Comparison of ENCODE assay signal across 13 cellular contexts in genomic region chr12:127656261-127656660, GRCh38.
DNase-seq lines count a peak whose midpoint lies in the region; TF ChIP-seq lines count a peak whose summit lies in the region.
"Had no signal": no experiment of that assay in that cellular context is flagged by ENCODE, and none has a peak within 500 bp of the region (broad histone marks: within the 10 kb centered on the region; RNA-seq: fewer than 3 reads in every experiment).

No MANE protein-coding gene starts in this region.

- TF ChIP-seq CTCF in HFFc6 (IDR thresholded peaks at IDR 0.05): no peak
- TF ChIP-seq CTCF in OCI-LY3 (IDR thresholded peaks at IDR 0.05; ENCODE audit: low read depth, low read length): no peak
- no peak for TF ChIP-seq CTCF in astrocyte of the spinal cord (IDR thresholded peaks at IDR 0.05; ENCODE audit: low read depth, low read length)

- H3K9me3 Mint-ChIP-seq in HFFc6: no peaks in the 10 kb centered on the region

- peaks cover 26% of the 10 kb centered on the region for H3K4me1 ChIP-seq in OCI-LY3 (ENCODE audit: low read length)
- H3K4me1 ChIP-seq: A549, BLaER1 had no signal

- H3K36me3 Mint-ChIP-seq in HFFc6 (ENCODE audit: low read depth): peaks cover 5% of the 10 kb centered on the region; the same call in 1 of the 2 replicates
- H3K36me3 Mint-ChIP-seq: CD4-positive, CD25-positive, alpha-beta regulatory T cell had no signal

- H3K27me3 ChIP-seq in OCI-LY3 (ENCODE audit: low read depth, low read length): no peaks in the 10 kb centered on the region
- H3K27me3 ChIP-seq: BLaER1 had no signal

- H3K27ac Mint-ChIP-seq in HFFc6: peak overlapping the region; percentile 96
- H3K27ac Mint-ChIP-seq: CD4-positive, CD25-positive, alpha-beta regulatory T cell; GM23338 had no signal

- H4K20me1 ChIP-seq in OCI-LY3 (ENCODE audit: insufficient read depth, low read length): no peaks in the 10 kb centered on the region
- H4K20me1 ChIP-seq: BLaER1 had no signal

- peak overlapping the region; percentile 79 for H3K4me3 Mint-ChIP-seq in HFFc6
- H3K4me3 Mint-ChIP-seq: CD4-positive, CD25-positive, alpha-beta regulatory T cell; GM23338 had no signal

- H3K4me1 Mint-ChIP-seq in HFFc6 (ENCODE audit: low read depth): peaks cover 54% of the 10 kb centered on the region
- H3K4me1 Mint-ChIP-seq: CD4-positive, CD25-positive, alpha-beta regulatory T cell; GM23338 had no signal

- H3K36me3 ChIP-seq in OCI-LY3 (replicated peaks; ENCODE audit: low read depth, low read length): no peaks in the 10 kb centered on the region
- H3K36me3 ChIP-seq: BLaER1 had no signal

- H3K27me3 Mint-ChIP-seq in HFFc6 (ENCODE audit: insufficient read depth): no peaks in the 10 kb centered on the region
- H3K27me3 Mint-ChIP-seq: CD4-positive, CD25-positive, alpha-beta regulatory T cell had no signal

- H3K27ac ChIP-seq in OCI-LY3 (ENCODE audit: low read length): 0 out of 2 replicates have a peak overlapping the region, but pooled peaks have one; percentile 15
- H3K27ac ChIP-seq: A549, BLaER1 had no signal

- H3K4me3 ChIP-seq in OCI-LY3 (ENCODE audit: low read length): no peak overlapping the region
- no peak overlapping the region for H3K4me3 ChIP-seq in astrocyte of the spinal cord (ENCODE audit: low read depth, low read length)
- H3K4me3 ChIP-seq: A549, BLaER1, GM23338 had no signal

- H3K9ac ChIP-seq in OCI-LY3 (ENCODE audit: low read length): no peak overlapping the region
- H3K9ac ChIP-seq: BLaER1 had no signal

- H2AFZ ChIP-seq in OCI-LY3 (ENCODE audit: low read depth, low read length): no peak overlapping the region
- H2AFZ ChIP-seq: GM23338 had no signal

- H3K4me2 ChIP-seq in OCI-LY3 (ENCODE audit: low read length): peak overlapping the region; percentile 3; the same call in 1 of the 2 replicates
- H3K4me2 ChIP-seq: A549, BLaER1 had no signal

- DNase-seq in HFFc6 (peak; percentile 20), astrocyte of the spinal cord (ENCODE audit: low read depth, low spot score) (peak; percentile 38), HK-2 (ENCODE audit: unreplicated experiment) (no peak), cerebellum (ENCODE audit: low spot score) (no peak), C1 segment of cervical spinal cord (lab: John Stamatoyannopoulos, UW) (no peak), DMS 273 (lab: John Stamatoyannopoulos, UW; ENCODE audit: unreplicated experiment) (no peak)
- DNase-seq: CD4-positive, CD25-positive, alpha-beta regulatory T cell; DMS 273 treated with DMSO at 0.1 percent for 48 hours; H7 had no signal

- no peaks in the 10 kb centered on the region for H3K9me3 ChIP-seq in OCI-LY3 (ENCODE audit: insufficient read depth, low read length)
- H3K9me3 ChIP-seq: A549, BLaER1 had no signal

- in situ Hi-C loops in astrocyte of the spinal cord (cut with HindIII; ENCODE audit: low sequenced_read_pairs): no loop called here

- H3K79me2 ChIP-seq in OCI-LY3 (ENCODE audit: low read length): no peaks in the 10 kb centered on the region

Comparison
In these comparisons a context has a peak if more than half of its experiments do, and no peak if none do; other contexts are left out.
1. DNase-seq: peak in HFFc6 (single experiment) and astrocyte of the spinal cord (single experiment); none in HK-2 (single experiment), cerebellum (single experiment), C1 segment of cervical spinal cord (0 of 14) and DMS 273 (single experiment).